In genomic region chr12:12399161-12399560, GRCh38 we compare ENCODE assay signal across 15 cellular contexts. TPM values are rescaled to one million over a fixed set of nuclear protein-coding genes. Genes with fewer than 3 reads are reported as not detected.
A peak's percentile ranks its signal among the peaks of the same experiment; 100 is the strongest.
DNase-seq lines count a peak whose midpoint lies in the region; ATAC-seq and TF ChIP-seq lines count a peak whose summit lies in the region.
"Had no signal": no experiment of that assay in that cellular context is flagged by ENCODE, and none has a peak within 500 bp of the region (broad histone marks: within the 10 kb centered on the region; RNA-seq: fewer than 3 reads in every experiment).

No MANE protein-coding gene starts in this region.

- CTCF ChIA-PET in WTC11 (lab: Charles Lee), result interaction anchor here (1.2 to 2.5 kb wide), 5 partner anchors 49 to 338 kb away, joined by 3 to 10 read pairs (median 6); partner anchors contain the start of gene MANSC1
- CTCF ChIA-PET in activated CD4-positive, alpha-beta T cell treated with anti-CD3 and anti-CD28 coated beads, Interleukin-2, amount 10 ng/mL, durations not matched to agents 7 days and 5 days (lab: Charles Lee), result no interaction called here

- H3K9me3 ChIP-seq in left lung (no peaks in the 10 kb centered on the region), tibial artery (no peaks in the 10 kb centered on the region)
- H3K9me3 ChIP-seq: neutrophil had no signal

- H3K9me3 Mint-ChIP-seq in GM23338 (no peaks in the 10 kb centered on the region; the same call in 2 of the 3 replicates), WTC11 (peaks cover 16% of the 10 kb centered on the region)
- H3K9me3 Mint-ChIP-seq in activated CD4-positive, alpha-beta T cell treated with anti-CD3 and anti-CD28 coated beads, Interleukin-2, amount 10 ng/mL, durations not matched to agents 7 days and 5 days, result peaks cover 5% of the 10 kb centered on the region
- H3K9me3 Mint-ChIP-seq: CD14-positive monocyte had no signal

- no peaks in the 10 kb centered on the region for H3K27me3 Mint-ChIP-seq in GM23338 (ENCODE audit: insufficient read depth, low read depth, poor library complexity)
- no peaks in the 10 kb centered on the region for H3K27me3 Mint-ChIP-seq in WTC11 (ENCODE audit: low read depth)
- H3K27me3 Mint-ChIP-seq in activated CD4-positive, alpha-beta T cell treated with anti-CD3 and anti-CD28 coated beads, Interleukin-2, amount 10 ng/mL, durations not matched to agents 7 days and 5 days, result no peaks in the 10 kb centered on the region
- H3K27me3 Mint-ChIP-seq: memory B cell had no signal

- H3K4me1 ChIP-seq in GM23338 (ENCODE audit: insufficient read depth) (peaks cover 24% of the 10 kb centered on the region), left lung (peaks cover 18 to 31% of the 10 kb centered on the region in 2 donors), tibial artery (peaks cover 0 to 37% (median 16%) of the 10 kb centered on the region in 4 donors)

- H3K4me2 ChIP-seq in GM23338, result peak overlapping the region; percentile 44

- H3K36me3 Mint-ChIP-seq in GM23338 (ENCODE audit: low read depth), result peaks cover 15% of the 10 kb centered on the region
- H3K36me3 Mint-ChIP-seq in WTC11, result peaks cover 10% of the 10 kb centered on the region
- peaks cover 28% of the 10 kb centered on the region for H3K36me3 Mint-ChIP-seq in activated CD4-positive, alpha-beta T cell treated with anti-CD3 and anti-CD28 coated beads, Interleukin-2, amount 10 ng/mL, durations not matched to agents 7 days and 5 days (ENCODE audit: low read depth)

- no peaks in the 10 kb centered on the region for H3K27me3 ChIP-seq in GM23338 (ENCODE audit: insufficient read depth)
- no peaks in the 10 kb centered on the region for H3K27me3 ChIP-seq in left lung
- no peaks in the 10 kb centered on the region for H3K27me3 ChIP-seq in tibial artery
- H3K27me3 ChIP-seq: neutrophil had no signal

- H3K4me1 Mint-ChIP-seq in GM23338, result peaks cover 33% of the 10 kb centered on the region
- peaks cover 41% of the 10 kb centered on the region for H3K4me1 Mint-ChIP-seq in WTC11
- peaks cover 22% of the 10 kb centered on the region for H3K4me1 Mint-ChIP-seq in activated CD4-positive, alpha-beta T cell treated with anti-CD3 and anti-CD28 coated beads, Interleukin-2, amount 10 ng/mL, durations not matched to agents 7 days and 5 days

- no peaks in the 10 kb centered on the region for H4K20me1 ChIP-seq in GM23338 (replicated peaks; ENCODE audit: insufficient read depth)

- H3K27ac Mint-ChIP-seq in GM23338, result peak overlapping the region; percentile 17
- peak overlapping the region; percentile 92 for H3K27ac Mint-ChIP-seq in WTC11
- no peak overlapping the region for H3K27ac Mint-ChIP-seq in activated CD4-positive, alpha-beta T cell treated with anti-CD3 and anti-CD28 coated beads, Interleukin-2, amount 10 ng/mL, durations not matched to agents 7 days and 5 days
- H3K27ac Mint-ChIP-seq: memory B cell had no signal

- H3K36me3 ChIP-seq in GM23338 (ENCODE audit: insufficient read depth) (no peaks in the 10 kb centered on the region), left lung (no peaks in the 10 kb centered on the region), tibial artery (no peaks in the 10 kb centered on the region)

- DNase-seq in GM23338 (ENCODE audit: low spot score) (peak; percentile 44), WTC11 (ENCODE audit: low spot score) (no peak), left lung (no peak), tibial artery (no peak), posterior cingulate gyrus (no peak)
- DNase-seq in activated CD4-positive, alpha-beta T cell treated with anti-CD3 and anti-CD28 coated beads, Interleukin-2, amount 10 ng/mL, durations not matched to agents 7 days and 5 days, result no peak
- DNase-seq: dermis blood vessel endothelial cell, GF-D8, Right ventricle myocardium superior, T-helper 9 cell had no signal

- peak; percentile 85 for ATAC-seq in GM23338
- ATAC-seq in WTC11, result peak; percentile 60; the same call in 1 of the 2 replicates
- ATAC-seq in left lung, result no peak
- no peak for ATAC-seq in GM19455 (IDR thresholded peaks at IDR 0.05; ENCODE audit: unreplicated experiment)

- POLR2A ChIA-PET in WTC11 (lab: Charles Lee), result no interaction called here
- POLR2A ChIA-PET in activated CD4-positive, alpha-beta T cell treated with anti-CD3 and anti-CD28 coated beads, Interleukin-2, amount 10 ng/mL, durations not matched to agents 7 days and 5 days (lab: Charles Lee), result no interaction called here

- TF ChIP-seq CTCF in GM23338 (conservative IDR thresholded peaks at IDR 0.05; ENCODE audit: low read depth in 2 of 2) (no peak), WTC11 (IDR thresholded peaks at IDR 0.05) (no peak), left lung (IDR thresholded peaks at IDR 0.05) (no peak), tibial artery (IDR thresholded peaks at IDR 0.05) (no peak)

- H2AFZ ChIP-seq in GM23338, result no peak overlapping the region

- H3K27ac ChIP-seq in GM23338 (ENCODE audit: low read depth), result peak overlapping the region; percentile 46; the same call in 1 of the 2 replicates
- H3K27ac ChIP-seq in left lung, result peak overlapping the region; percentile 49 to 63
- H3K27ac ChIP-seq in tibial artery, result peak overlapping the region; percentile 41 to 65
- H3K27ac ChIP-seq: neutrophil had no signal

- H3K79me2 ChIP-seq in GM23338 (replicated peaks; ENCODE audit: insufficient read depth), result no peaks in the 10 kb centered on the region; the same call in 1 of the 2 replicates

- intact Hi-C loops in left lung (cut with DNase I) (no loop called here), tibial artery (cut with DNase I; ENCODE audit: low total_unique reads) (loop anchor here (5.0 kb wide), 1 partner anchor 163 kb away; the partner anchor contains the start of gene DUSP16), posterior cingulate gyrus (cut with DNase I) (loop anchor here (10.0 kb wide), 1 partner anchor 86 kb away; no protein-coding TSS in a partner anchor)

- H3K4me3 ChIP-seq in GM23338, result no peak overlapping the region
- H3K4me3 ChIP-seq in left lung, result no peak overlapping the region
- H3K4me3 ChIP-seq in tibial artery, result no peak overlapping the region
- H3K4me3 ChIP-seq: smooth muscle cell had no signal

- no peaks in the 10 kb centered on the region for H3F3A ChIP-seq in GM23338 (replicated peaks; ENCODE audit: low read depth)

- H3K9me2 ChIP-seq in GM23338 (ENCODE audit: insufficient read depth), result no peaks in the 10 kb centered on the region

- H3K4me3 Mint-ChIP-seq in GM23338 (no peak overlapping the region), WTC11 (no peak overlapping the region)
- H3K4me3 Mint-ChIP-seq in activated CD4-positive, alpha-beta T cell treated with anti-CD3 and anti-CD28 coated beads, Interleukin-2, amount 10 ng/mL, durations not matched to agents 7 days and 5 days, result no peak overlapping the region
- H3K4me3 Mint-ChIP-seq: CD14-positive monocyte, memory B cell had no signal

TF ChIP-seq in WTC11, 78 proteins besides CTCF, POLR2A, EP300 and RAD21 (continues in another document):
- TF ChIP-seq USF1 (CRISPR knock-in tag; IDR thresholded peaks at IDR 0.05) (no peak), ATF1 (CRISPR knock-in tag; IDR thresholded peaks at IDR 0.05) (no peak), FOXK1 (CRISPR knock-in tag; IDR thresholded peaks at IDR 0.05) (no peak), ZNF532 (CRISPR knock-in tag; IDR thresholded peaks at IDR 0.05; ENCODE audit: borderline replicate concordance) (no peak), ZNF263 (CRISPR knock-in tag; IDR thresholded peaks at IDR 0.05; ENCODE audit: low read depth) (no peak)

RNA-seq across cellular contexts. Expression of gene BORCS5, which starts 42.3 kb away (rescaled TPM):
- 12.6 and 13.7 TPM in 2 replicates for total RNA-seq in GM23338 (2014; rRNA removed; shearing (Covaris generic))
- polyA plus RNA-seq in GM23338 (2016; fragmentation: Nextera tagmentation; extraction: Ambion mirVana), result 11.3 and 14.5 TPM in 2 replicates
- total RNA-seq in WTC11 (2021), result 13.2 to 16.4 TPM (median 15.1 TPM) in 3 replicates
- 10 to 100 TPM in 1 of 2 donors, 1 to 10 TPM in 1; 9.0 to 13.5 TPM for total RNA-seq in left lung
- 10 to 100 TPM; 25.7 to 28.4 TPM for total RNA-seq in activated CD4-positive, alpha-beta T cell treated with anti-CD3 and anti-CD28 coated beads, Interleukin-2, amount 10 ng/mL, durations not matched to agents 7 days and 5 days

RNA-seq across cellular contexts. Expression of gene MANSC1, which starts 49.1 kb away (rescaled TPM):
- 4.0 and 5.1 TPM in 2 replicates for total RNA-seq in GM23338 (2014; rRNA removed; shearing (Covaris generic))
- 4.4 and 5.8 TPM in 2 replicates for polyA plus RNA-seq in GM23338 (2016; fragmentation: Nextera tagmentation; extraction: Ambion mirVana)
- total RNA-seq in WTC11 (2021) (6.8 to 10.7 TPM (median 10.6 TPM) in 3 replicates), left lung (10 to 100 TPM; 24.7 to 30.1 TPM)
- total RNA-seq in activated CD4-positive, alpha-beta T cell treated with anti-CD3 and anti-CD28 coated beads, Interleukin-2, amount 10 ng/mL, durations not matched to agents 7 days and 5 days, result under 1 TPM; 0.25 to 0.27 TPM

Comparison
In these comparisons a context has a peak if more than half of its experiments do, and no peak if none do; other contexts are left out.
1. ATAC-seq: peak in GM23338 (single experiment) and WTC11 (single experiment); none in left lung (single experiment) and GM19455 (single experiment).
2. intact Hi-C loops: an anchor here in tibial artery (5.0 kb wide) and posterior cingulate gyrus (10.0 kb wide); none called in left lung.
3. Peak in every context shown above with its lines, with median percentiles within 50 percentile points of each other: H3K27ac ChIP-seq.